31 cellular contexts compared by ENCODE assay signal in the genomic region with DNA sequence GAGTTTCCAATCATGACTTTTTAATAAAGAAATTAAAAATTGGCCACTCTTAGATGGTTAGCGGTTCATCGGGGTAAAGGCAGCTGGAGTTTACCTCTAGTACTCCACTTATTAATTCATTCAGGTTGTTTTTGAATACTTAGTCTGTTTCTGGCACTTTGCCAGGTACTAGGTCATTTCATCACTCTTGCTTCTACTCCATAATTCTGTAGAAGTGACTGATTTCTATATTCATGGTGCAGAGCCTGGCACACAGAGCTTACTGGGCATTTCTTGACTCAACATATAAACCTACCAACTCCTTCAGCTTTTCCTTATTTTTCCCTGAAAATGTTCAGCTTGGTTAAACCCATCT. TPM values are rescaled to one million over a fixed set of nuclear protein-coding genes. Genes with fewer than 3 reads are reported as not detected.
"Had no signal": no experiment of that assay in that cellular context is flagged by ENCODE, and none has a peak within 500 bp of the region (broad histone marks: within the 10 kb centered on the region; RNA-seq: fewer than 3 reads in every experiment).

No MANE protein-coding gene starts in this region.

- ATAC-seq: activated CD4-positive, alpha-beta T cell treated with anti-CD3 and anti-CD28 coated beads for 36 hours; left lobe of liver; mucosa of descending colon; stimulated activated memory B cell treated with anti-CD40 and anti-IgM and Interleukin-4, amounts not matched to agents 10 μg/mL and 1 μg/mL and 100 μg/mL, for 72 hours had no signal

- FAIRE-seq: endometrium, frontal cortex, small intestine had no signal

- H3K27ac ChIP-seq: cardiac muscle cell, hepatocyte, lower lobe of right lung, transverse colon, uterus had no signal

- H3K9me3 ChIP-seq: lower lobe of right lung, mucosa of descending colon, transverse colon, uterus had no signal

- H3K4me1 ChIP-seq: lower lobe of right lung, transverse colon, uterus had no signal

- H3K9me3 Mint-ChIP-seq: activated B cell treated with CpG ODN at 0.5 μM for 24 hours; activated naive CD4-positive, alpha-beta T cell treated with anti-CD3 and anti-CD28 coated beads for 36 hours; activated naive CD8-positive, alpha-beta T cell treated with anti-CD3 and anti-CD28 coated beads, Interleukin-2, amount 10 ng/mL, durations not matched to agents 7 days and 5 days; immature natural killer cell; stimulated activated memory B cell treated with anti-CD40 and anti-IgM and Interleukin-4, amounts not matched to agents 10 μg/mL and 1 μg/mL and 100 μg/mL, for 72 hours had no signal

- H3K4me3 Mint-ChIP-seq: activated B cell treated with CpG ODN at 0.5 μM for 24 hours; activated CD4-positive, alpha-beta T cell treated with anti-CD3 and anti-CD28 coated beads for 36 hours; activated naive CD4-positive, alpha-beta T cell treated with anti-CD3 and anti-CD28 coated beads for 36 hours; activated naive CD8-positive, alpha-beta T cell treated with anti-CD3 and anti-CD28 coated beads, Interleukin-2, amount 10 ng/mL, durations not matched to agents 7 days and 5 days; immature natural killer cell; stimulated activated memory B cell treated with anti-CD40 and anti-IgM and Interleukin-4, amounts not matched to agents 10 μg/mL and 1 μg/mL and 100 μg/mL, for 72 hours had no signal

- DNase-seq: activated B cell treated with CpG ODN at 0.5 μM for 24 hours; activated CD4-positive, alpha-beta T cell treated with anti-CD3 and anti-CD28 coated beads for 36 hours; activated CD4-positive, alpha-beta T cell treated with anti-CD3 and anti-CD28 coated beads, Interleukin-2, amount 50 U/mL, for 48 hours; activated CD8-positive, alpha-beta memory T cell treated with anti-CD3 and anti-CD28 coated beads, Interleukin-2, amount 50 U/mL, for 48 hours; activated naive CD4-positive, alpha-beta T cell treated with anti-CD3 and anti-CD28 coated beads for 36 hours; activated naive CD8-positive, alpha-beta T cell treated with anti-CD3 and anti-CD28 coated beads, Interleukin-2, amount 10 ng/mL, durations not matched to agents 7 days and 5 days; activated T-cell treated with anti-CD3 and anti-CD28 coated beads, Interleukin-2, amount 50 U/mL, for 48 hours; amygdala; effector CD4-positive, alpha-beta T cell; glutamatergic neuron; immature natural killer cell; lower lobe of right lung; mesendoderm; mucosa of descending colon; nucleus accumbens; small intestine; stimulated activated CD4-positive, alpha-beta T cell treated with anti-CD3 and anti-CD28 coated beads, Interleukin-2, amount 100 ng/mL, for 24 hours; transverse colon; uterus had no signal

- H2AFZ ChIP-seq: hepatocyte had no signal

- H3K4me1 Mint-ChIP-seq: activated B cell treated with CpG ODN at 0.5 μM for 24 hours; activated CD4-positive, alpha-beta T cell treated with anti-CD3 and anti-CD28 coated beads for 36 hours; activated naive CD8-positive, alpha-beta T cell treated with anti-CD3 and anti-CD28 coated beads, Interleukin-2, amount 10 ng/mL, durations not matched to agents 7 days and 5 days; immature natural killer cell; stimulated activated memory B cell treated with anti-CD40 and anti-IgM and Interleukin-4, amounts not matched to agents 10 μg/mL and 1 μg/mL and 100 μg/mL, for 72 hours had no signal

- H3K36me3 Mint-ChIP-seq: activated naive CD8-positive, alpha-beta T cell treated with anti-CD3 and anti-CD28 coated beads, Interleukin-2, amount 10 ng/mL, durations not matched to agents 7 days and 5 days; immature natural killer cell; stimulated activated memory B cell treated with anti-CD40 and anti-IgM and Interleukin-4, amounts not matched to agents 10 μg/mL and 1 μg/mL and 100 μg/mL, for 72 hours had no signal

- H3K79me2 ChIP-seq: hepatocyte had no signal

- H3K36me3 ChIP-seq: cardiac muscle cell, lower lobe of right lung, transverse colon, uterus had no signal

- H3K27ac Mint-ChIP-seq: activated B cell treated with CpG ODN at 0.5 μM for 24 hours; activated CD4-positive, alpha-beta T cell treated with anti-CD3 and anti-CD28 coated beads for 36 hours; activated naive CD4-positive, alpha-beta T cell treated with anti-CD3 and anti-CD28 coated beads for 36 hours; activated naive CD8-positive, alpha-beta T cell treated with anti-CD3 and anti-CD28 coated beads, Interleukin-2, amount 10 ng/mL, durations not matched to agents 7 days and 5 days; immature natural killer cell; stimulated activated memory B cell treated with anti-CD40 and anti-IgM and Interleukin-4, amounts not matched to agents 10 μg/mL and 1 μg/mL and 100 μg/mL, for 72 hours had no signal

- H3K4me3 ChIP-seq: cardiac muscle cell, hepatocyte, lower lobe of right lung, mucosa of descending colon, transverse colon, uterus had no signal

- H3K4me2 ChIP-seq: hepatocyte had no signal

RNA-seq across cellular contexts. Expression of a gene that starts 31.5 kb away (rescaled TPM):
- total RNA-seq: cardiac muscle cell, epithelial cell of proximal tubule had no signal
- polyA plus RNA-seq: neural cell had no signal

RNA-seq across cellular contexts. Expression of a gene that starts 53.3 kb away (rescaled TPM):
- total RNA-seq: activated B cell treated with CpG ODN at 0.5 μM for 24 hours; activated CD4-positive, alpha-beta T cell treated with anti-CD3 and anti-CD28 coated beads for 36 hours; activated CD8-positive, alpha-beta memory T cell treated with anti-CD3 and anti-CD28 coated beads for 36 hours; activated naive CD4-positive, alpha-beta T cell treated with anti-CD3 and anti-CD28 coated beads for 36 hours; activated naive CD8-positive, alpha-beta T cell treated with anti-CD3 and anti-CD28 coated beads, Interleukin-2, amount 10 ng/mL, durations not matched to agents 7 days and 5 days; cardiac muscle cell; cerebellum; epithelial cell of proximal tubule; frontal cortex; hepatocyte; kidney epithelial cell; left lobe of liver; lower lobe of right lung; temporal lobe; transverse colon had no signal
- polyA plus RNA-seq: cardiac muscle cell, hepatocyte, immature natural killer cell, neural cell, small intestine had no signal
